Comparison of ENCODE assay signal across 19 cellular contexts in genomic region chr15:72034351-72034750, GRCh38.
DNase-seq lines count a peak whose midpoint lies in the region; ATAC-seq and TF ChIP-seq lines count a peak whose summit lies in the region.
"Had no signal": no experiment of that assay in that cellular context is flagged by ENCODE, and none has a peak within 500 bp of the region (broad histone marks: within the 10 kb centered on the region; RNA-seq: fewer than 3 reads in every experiment).

No MANE protein-coding gene starts in this region.

- H3K4me3 ChIP-seq in SJSA1, result no peak overlapping the region
- H3K4me3 ChIP-seq in CD4-positive, alpha-beta memory T cell (ENCODE audit: low read length in 2 of 2), result no peak overlapping the region
- H3K4me3 ChIP-seq: GM12878, K562 had no signal

- H3K27ac Mint-ChIP-seq in CD4-positive, alpha-beta memory T cell, result no peak overlapping the region
- H3K27ac Mint-ChIP-seq: CD4-positive, alpha-beta T cell had no signal

- H3K4me1 ChIP-seq in SJSA1 (replicated peaks), result peaks cover 38% of the 10 kb centered on the region
- no peaks in the 10 kb centered on the region for H3K4me1 ChIP-seq in CD4-positive, alpha-beta memory T cell (ENCODE audit: insufficient read depth, low read length)

- ATAC-seq in activated CD4-positive, CD25-positive, alpha-beta regulatory T cell treated with anti-CD3 and anti-CD28 coated beads, Interleukin-2, amount 50 U/mL, for 24 hours, result no peak
- no peak for ATAC-seq in GM18505 (IDR thresholded peaks at IDR 0.05; ENCODE audit: unreplicated experiment)
- ATAC-seq: GM12878, K562 had no signal

- CTCF ChIA-PET in CD4-positive, alpha-beta memory T cell (lab: Charles Lee; ENCODE audit: partially characterized antibody), result no interaction called here

- DNase-seq in EH (ENCODE audit: low read depth), result peak; percentile 9
- DNase-seq in SJSA1 (ENCODE audit: low read depth in 1 of 2, low spot score in 2 of 2), result no peak
- DNase-seq in fibroblast of peridontal ligament (ENCODE audit: extremely low read depth), result peak; percentile 49
- peak; percentile 42 for DNase-seq in iris pigment epithelial cell (ENCODE audit: low read depth)
- no peak for DNase-seq in LoVo (ENCODE audit: low spot score)
- DNase-seq in CD4-positive, alpha-beta memory T cell, result no peak
- DNase-seq: ACHN; AML-193; Calu3; CD4-positive, alpha-beta T cell; DMS79 treated with DMSO at 0.1 percent for 48 hours; GOT3; H7 had no signal

- no peak overlapping the region for H3K4me3 Mint-ChIP-seq in CD4-positive, alpha-beta memory T cell
- H3K4me3 Mint-ChIP-seq: CD4-positive, alpha-beta T cell had no signal

- intact Hi-C loops in CD4-positive, alpha-beta memory T cell (cut with micrococcal nuclease), result no loop called here

- peaks cover 0 to 19% (median 6%) of the 10 kb centered on the region in 8 donors for H3K9me3 Mint-ChIP-seq in CD4-positive, alpha-beta memory T cell

- H3K27me3 Mint-ChIP-seq in CD4-positive, alpha-beta memory T cell, result no peaks in the 10 kb centered on the region
- H3K27me3 Mint-ChIP-seq: CD4-positive, alpha-beta T cell had no signal

- H3K27ac ChIP-seq in SJSA1, result peak overlapping the region; percentile 7; the same call in 1 of the 2 replicates
- H3K27ac ChIP-seq in CD4-positive, alpha-beta memory T cell (ENCODE audit: low read depth, low read length), result no peak overlapping the region
- H3K27ac ChIP-seq: C4-2B, HL-60 had no signal

- no peaks in the 10 kb centered on the region for H3K9me3 ChIP-seq in SJSA1 (replicated peaks)
- H3K9me3 ChIP-seq in CD4-positive, alpha-beta memory T cell (ENCODE audit: control insufficient read depth in 1 of 2, low read length in 2 of 2), result no peaks in the 10 kb centered on the region

- no peak for TF ChIP-seq POLR2A in GM18505 (IDR thresholded peaks at IDR 0.05; ENCODE audit: borderline replicate concordance, extremely low read depth, insufficient read depth, insufficient read length)

- H3K36me3 Mint-ChIP-seq in CD4-positive, alpha-beta memory T cell, result peaks cover 14 to 43% of the 10 kb centered on the region in 2 donors

- no peaks in the 10 kb centered on the region for H3K27me3 ChIP-seq in SJSA1 (replicated peaks)
- no peaks in the 10 kb centered on the region for H3K27me3 ChIP-seq in CD4-positive, alpha-beta memory T cell (ENCODE audit: insufficient read depth, low read length)

- H3K36me3 ChIP-seq in SJSA1, result no peaks in the 10 kb centered on the region
- H3K36me3 ChIP-seq in CD4-positive, alpha-beta memory T cell (ENCODE audit: insufficient read depth, low read length), result no peaks in the 10 kb centered on the region

- POLR2A ChIA-PET in CD4-positive, alpha-beta memory T cell (lab: Charles Lee; ENCODE audit: partially characterized antibody), result no interaction called here

- H3K4me1 Mint-ChIP-seq in CD4-positive, alpha-beta memory T cell, result peaks cover 3 to 21% (median 13%) of the 10 kb centered on the region in 4 donors

Comparison
In these comparisons a context has a peak if more than half of its experiments do, and no peak if none do; other contexts are left out.
1. DNase-seq: peak in EH (single experiment), fibroblast of peridontal ligament (single experiment) and iris pigment epithelial cell (single experiment); none in SJSA1 (0 of 2), LoVo (single experiment) and CD4-positive, alpha-beta memory T cell (0 of 5).